1 cellular context compared by ENCODE assay signal in the genomic region with DNA sequence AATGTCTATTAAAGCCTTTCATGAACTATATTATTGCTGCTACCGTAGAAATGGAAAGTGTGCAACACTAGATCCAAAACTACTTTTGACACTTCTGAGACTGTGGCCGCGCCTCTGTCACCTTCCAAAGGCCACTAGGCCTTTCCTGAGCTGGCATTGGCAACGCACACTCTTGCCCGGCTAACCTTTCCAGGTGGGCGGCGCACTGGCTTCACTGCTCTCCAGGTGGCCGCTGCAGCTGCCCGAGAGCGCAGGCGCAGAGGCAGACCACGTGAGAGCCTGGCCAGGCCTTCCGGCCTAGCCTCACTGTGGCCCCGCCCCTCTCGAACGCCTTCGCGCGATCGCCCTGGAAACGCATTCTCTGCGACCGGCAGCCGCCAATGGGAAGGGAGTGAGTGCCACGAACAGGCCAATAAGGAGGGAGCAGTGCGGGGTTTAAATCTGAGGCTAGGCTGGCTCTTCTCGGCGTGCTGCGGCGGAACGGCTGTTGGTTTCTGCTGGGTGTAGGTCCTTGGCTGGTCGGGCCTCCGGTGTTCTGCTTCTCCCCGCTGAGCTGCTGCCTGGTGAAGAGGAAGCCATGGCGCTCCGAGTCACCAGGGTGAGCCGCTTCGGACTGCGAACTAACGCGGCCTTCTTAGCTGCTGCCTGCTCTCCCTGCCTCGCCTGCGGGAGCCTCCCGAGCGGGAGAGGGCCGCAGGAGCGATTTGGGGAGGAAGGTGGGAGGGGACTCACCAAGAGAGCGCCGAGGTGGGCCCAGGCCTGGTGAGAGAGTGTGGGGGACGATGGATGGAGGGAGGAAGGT.
A peak's percentile ranks its signal among the peaks of the same experiment; 100 is the strongest.
TF ChIP-seq lines count a peak whose summit lies in the region.

A gene (plus strand): TSS at position 465 of the 802 bp plus-strand sequence. CDS start 113 bp downstream, at position 578.

TF ChIP-seq in HepG2, 621 proteins besides CTCF, POLR2A, EP300 and RAD21 (continued from another document and continues in another):
- TF ChIP-seq ELF1 (CRISPR knock-in tag; IDR thresholded peaks at IDR 0.05) (peak; percentile 92), ZKSCAN5 (CRISPR knock-in tag; IDR thresholded peaks at IDR 0.05) (0 out of 2 replicates have a peak, but pooled peaks have one; percentile 46), SRY (CRISPR knock-in tag; IDR thresholded peaks at IDR 0.05) (no peak), SMARCC2 (IDR thresholded peaks at IDR 0.05) (no peak), ZBTB7A (CRISPR knock-in tag; IDR thresholded peaks at IDR 0.05) (no peak), ATRX (CRISPR knock-in tag; IDR thresholded peaks at IDR 0.05; ENCODE audit: borderline replicate concordance) (no peak), ZNF225 (CRISPR knock-in tag; IDR thresholded peaks at IDR 0.05) (peak; percentile 23; the same call in 1 of the 2 replicates), ZNF790 (CRISPR knock-in tag; IDR thresholded peaks at IDR 0.05; ENCODE audit: borderline replicate concordance) (no peak), ZNF564 (CRISPR knock-in tag; IDR thresholded peaks at IDR 0.05) (no peak; the same call in none of the 2 replicates), NONO (IDR thresholded peaks at IDR 0.05) (no peak), NONO (CRISPR knock-in tag; conservative IDR thresholded peaks at IDR 0.05) (peak; percentile 84), MAFK (conservative IDR thresholded peaks at IDR 0.05 in 1 of 2, IDR thresholded peaks at IDR 0.05 in 1 of 2; ENCODE audit: low read length in 2 of 2) (no peak), ZFP36L2 (CRISPR knock-in tag; IDR thresholded peaks at IDR 0.05) (no peak), SMAD1 (CRISPR knock-in tag; IDR thresholded peaks at IDR 0.05; ENCODE audit: borderline replicate concordance, low read depth) (peak; percentile 59; the same call in 1 of the 2 replicates), SIN3A (IDR thresholded peaks at IDR 0.05; ENCODE audit: borderline replicate concordance, low read depth, low read length) (peak; percentile 100), RBFOX2 (IDR thresholded peaks at IDR 0.05; ENCODE audit: low read depth, low read length) (peak; percentile 87), KMT2A (CRISPR knock-in tag; IDR thresholded peaks at IDR 0.05) (peak; percentile 76; the same call in 1 of the 2 replicates), JUNB (CRISPR knock-in tag; IDR thresholded peaks at IDR 0.05; ENCODE audit: borderline replicate concordance) (peak; percentile 75; the same call in 1 of the 2 replicates), KAT7 (CRISPR knock-in tag; IDR thresholded peaks at IDR 0.05; ENCODE audit: borderline replicate concordance) (peak; percentile 26; the same call in 1 of the 2 replicates), ZNF430 (CRISPR knock-in tag; IDR thresholded peaks at IDR 0.05) (peak; percentile 76), ZNF253 (CRISPR knock-in tag; IDR thresholded peaks at IDR 0.05; ENCODE audit: borderline replicate concordance) (no peak; the same call in 1 of the 2 replicates), KMT2B (CRISPR knock-in tag; IDR thresholded peaks at IDR 0.05) (peak; percentile 74), NR1H2 (CRISPR knock-in tag; IDR thresholded peaks at IDR 0.05; ENCODE audit: borderline replicate concordance, low read depth) (no peak), SRSF4 (IDR thresholded peaks at IDR 0.05; ENCODE audit: low read depth, low read length, poor library complexity, severe bottlenecking) (no peak), U2AF2 (IDR thresholded peaks at IDR 0.05; ENCODE audit: low read depth, low read length) (peak; percentile 75; the same call in 1 of the 2 replicates), KLF9 (CRISPR knock-in tag; IDR thresholded peaks at IDR 0.05; ENCODE audit: low read depth) (peak; percentile 65; the same call in 1 of the 2 replicates), ARNT (IDR thresholded peaks at IDR 0.05) (no peak), GPN1 (CRISPR knock-in tag; IDR thresholded peaks at IDR 0.05; ENCODE audit: borderline replicate concordance) (no peak), ZNF234 (CRISPR knock-in tag; conservative IDR thresholded peaks at IDR 0.05) (no peak), ZNF558 (CRISPR knock-in tag; IDR thresholded peaks at IDR 0.05; ENCODE audit: borderline replicate concordance) (peak; percentile 80; the same call in 1 of the 2 replicates)
- TF ChIP-seq, protein P1, sequence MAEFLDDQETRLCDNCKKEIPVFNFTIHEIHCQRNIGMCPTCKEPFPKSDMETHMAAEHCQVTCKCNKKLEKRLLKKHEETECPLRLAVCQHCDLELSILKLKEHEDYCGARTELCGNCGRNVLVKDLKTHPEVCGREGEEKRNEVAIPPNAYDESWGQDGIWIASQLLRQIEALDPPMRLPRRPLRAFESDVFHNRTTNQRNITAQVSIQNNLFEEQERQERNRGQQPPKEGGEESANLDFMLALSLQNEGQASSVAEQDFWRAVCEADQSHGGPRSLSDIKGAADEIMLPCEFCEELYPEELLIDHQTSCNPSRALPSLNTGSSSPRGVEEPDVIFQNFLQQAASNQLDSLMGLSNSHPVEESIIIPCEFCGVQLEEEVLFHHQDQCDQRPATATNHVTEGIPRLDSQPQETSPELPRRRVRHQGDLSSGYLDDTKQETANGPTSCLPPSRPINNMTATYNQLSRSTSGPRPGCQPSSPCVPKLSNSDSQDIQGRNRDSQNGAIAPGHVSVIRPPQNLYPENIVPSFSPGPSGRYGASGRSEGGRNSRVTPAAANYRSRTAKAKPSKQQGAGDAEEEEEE (CRISPR knock-in tag; IDR thresholded peaks at IDR 0.05; ENCODE audit: borderline replicate concordance): no peak
- TF ChIP-seq, protein P2, sequence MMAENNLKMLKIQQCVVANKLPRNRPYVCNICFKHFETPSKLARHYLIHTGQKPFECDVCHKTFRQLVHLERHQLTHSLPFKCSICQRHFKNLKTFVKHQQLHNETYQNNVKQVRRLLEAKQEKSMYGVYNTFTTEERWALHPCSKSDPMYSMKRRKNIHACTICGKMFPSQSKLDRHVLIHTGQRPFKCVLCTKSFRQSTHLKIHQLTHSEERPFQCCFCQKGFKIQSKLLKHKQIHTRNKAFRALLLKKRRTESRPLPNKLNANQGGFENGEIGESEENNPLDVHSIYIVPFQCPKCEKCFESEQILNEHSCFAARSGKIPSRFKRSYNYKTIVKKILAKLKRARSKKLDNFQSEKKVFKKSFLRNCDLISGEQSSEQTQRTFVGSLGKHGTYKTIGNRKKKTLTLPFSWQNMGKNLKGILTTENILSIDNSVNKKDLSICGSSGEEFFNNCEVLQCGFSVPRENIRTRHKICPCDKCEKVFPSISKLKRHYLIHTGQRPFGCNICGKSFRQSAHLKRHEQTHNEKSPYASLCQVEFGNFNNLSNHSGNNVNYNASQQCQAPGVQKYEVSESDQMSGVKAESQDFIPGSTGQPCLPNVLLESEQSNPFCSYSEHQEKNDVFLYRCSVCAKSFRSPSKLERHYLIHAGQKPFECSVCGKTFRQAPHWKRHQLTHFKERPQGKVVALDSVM (CRISPR knock-in tag; IDR thresholded peaks at IDR 0.05): peak; percentile 13; the same call in 1 of the 2 replicates
- TF ChIP-seq, protein P3, sequence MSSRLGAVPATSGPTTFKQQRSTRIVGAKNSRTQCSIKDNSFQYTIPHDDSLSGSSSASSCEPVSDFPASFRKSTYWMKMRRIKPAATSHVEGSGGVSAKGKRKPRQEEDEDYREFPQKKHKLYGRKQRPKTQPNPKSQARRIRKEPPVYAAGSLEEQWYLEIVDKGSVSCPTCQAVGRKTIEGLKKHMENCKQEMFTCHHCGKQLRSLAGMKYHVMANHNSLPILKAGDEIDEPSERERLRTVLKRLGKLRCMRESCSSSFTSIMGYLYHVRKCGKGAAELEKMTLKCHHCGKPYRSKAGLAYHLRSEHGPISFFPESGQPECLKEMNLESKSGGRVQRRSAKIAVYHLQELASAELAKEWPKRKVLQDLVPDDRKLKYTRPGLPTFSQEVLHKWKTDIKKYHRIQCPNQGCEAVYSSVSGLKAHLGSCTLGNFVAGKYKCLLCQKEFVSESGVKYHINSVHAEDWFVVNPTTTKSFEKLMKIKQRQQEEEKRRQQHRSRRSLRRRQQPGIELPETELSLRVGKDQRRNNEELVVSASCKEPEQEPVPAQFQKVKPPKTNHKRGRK (CRISPR knock-in tag; IDR thresholded peaks at IDR 0.05): no peak
- TF ChIP-seq, protein P4, sequence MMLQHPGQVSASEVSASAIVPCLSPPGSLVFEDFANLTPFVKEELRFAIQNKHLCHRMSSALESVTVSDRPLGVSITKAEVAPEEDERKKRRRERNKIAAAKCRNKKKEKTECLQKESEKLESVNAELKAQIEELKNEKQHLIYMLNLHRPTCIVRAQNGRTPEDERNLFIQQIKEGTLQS (CRISPR knock-in tag; IDR thresholded peaks at IDR 0.05): no peak; the same call in 1 of the 2 replicates
- TF ChIP-seq, protein P5, sequence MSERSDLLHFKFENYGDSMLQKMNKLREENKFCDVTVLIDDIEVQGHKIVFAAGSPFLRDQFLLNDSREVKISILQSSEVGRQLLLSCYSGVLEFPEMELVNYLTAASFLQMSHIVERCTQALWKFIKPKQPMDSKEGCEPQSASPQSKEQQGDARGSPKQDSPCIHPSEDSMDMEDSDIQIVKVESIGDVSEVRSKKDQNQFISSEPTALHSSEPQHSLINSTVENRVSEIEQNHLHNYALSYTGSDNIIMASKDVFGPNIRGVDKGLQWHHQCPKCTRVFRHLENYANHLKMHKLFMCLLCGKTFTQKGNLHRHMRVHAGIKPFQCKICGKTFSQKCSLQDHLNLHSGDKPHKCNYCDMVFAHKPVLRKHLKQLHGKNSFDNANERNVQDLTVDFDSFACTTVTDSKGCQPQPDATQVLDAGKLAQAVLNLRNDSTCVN (CRISPR knock-in tag; IDR thresholded peaks at IDR 0.05; ENCODE audit: borderline replicate concordance): no peak
- TF ChIP-seq, protein P6, sequence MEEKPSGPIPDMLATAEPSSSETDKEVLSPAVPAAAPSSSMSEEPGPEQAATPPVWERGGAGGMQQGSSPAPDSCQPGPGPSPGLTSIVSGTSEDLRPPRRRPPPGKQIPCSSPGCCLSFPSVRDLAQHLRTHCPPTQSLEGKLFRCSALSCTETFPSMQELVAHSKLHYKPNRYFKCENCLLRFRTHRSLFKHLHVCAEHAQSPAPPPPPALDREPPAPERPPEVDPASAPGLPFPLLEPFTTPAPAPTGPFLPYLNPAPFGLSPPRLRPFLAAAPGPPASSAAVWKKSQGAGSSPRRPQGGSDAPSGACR (CRISPR knock-in tag; IDR thresholded peaks at IDR 0.05): peak; percentile 47; the same call in 1 of the 2 replicates
- TF ChIP-seq, protein P7, sequence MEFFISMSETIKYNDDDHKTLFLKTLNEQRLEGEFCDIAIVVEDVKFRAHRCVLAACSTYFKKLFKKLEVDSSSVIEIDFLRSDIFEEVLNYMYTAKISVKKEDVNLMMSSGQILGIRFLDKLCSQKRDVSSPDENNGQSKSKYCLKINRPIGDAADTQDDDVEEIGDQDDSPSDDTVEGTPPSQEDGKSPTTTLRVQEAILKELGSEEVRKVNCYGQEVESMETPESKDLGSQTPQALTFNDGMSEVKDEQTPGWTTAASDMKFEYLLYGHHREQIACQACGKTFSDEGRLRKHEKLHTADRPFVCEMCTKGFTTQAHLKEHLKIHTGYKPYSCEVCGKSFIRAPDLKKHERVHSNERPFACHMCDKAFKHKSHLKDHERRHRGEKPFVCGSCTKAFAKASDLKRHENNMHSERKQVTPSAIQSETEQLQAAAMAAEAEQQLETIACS (CRISPR knock-in tag; IDR thresholded peaks at IDR 0.05): no peak
- TF ChIP-seq, protein P8, sequence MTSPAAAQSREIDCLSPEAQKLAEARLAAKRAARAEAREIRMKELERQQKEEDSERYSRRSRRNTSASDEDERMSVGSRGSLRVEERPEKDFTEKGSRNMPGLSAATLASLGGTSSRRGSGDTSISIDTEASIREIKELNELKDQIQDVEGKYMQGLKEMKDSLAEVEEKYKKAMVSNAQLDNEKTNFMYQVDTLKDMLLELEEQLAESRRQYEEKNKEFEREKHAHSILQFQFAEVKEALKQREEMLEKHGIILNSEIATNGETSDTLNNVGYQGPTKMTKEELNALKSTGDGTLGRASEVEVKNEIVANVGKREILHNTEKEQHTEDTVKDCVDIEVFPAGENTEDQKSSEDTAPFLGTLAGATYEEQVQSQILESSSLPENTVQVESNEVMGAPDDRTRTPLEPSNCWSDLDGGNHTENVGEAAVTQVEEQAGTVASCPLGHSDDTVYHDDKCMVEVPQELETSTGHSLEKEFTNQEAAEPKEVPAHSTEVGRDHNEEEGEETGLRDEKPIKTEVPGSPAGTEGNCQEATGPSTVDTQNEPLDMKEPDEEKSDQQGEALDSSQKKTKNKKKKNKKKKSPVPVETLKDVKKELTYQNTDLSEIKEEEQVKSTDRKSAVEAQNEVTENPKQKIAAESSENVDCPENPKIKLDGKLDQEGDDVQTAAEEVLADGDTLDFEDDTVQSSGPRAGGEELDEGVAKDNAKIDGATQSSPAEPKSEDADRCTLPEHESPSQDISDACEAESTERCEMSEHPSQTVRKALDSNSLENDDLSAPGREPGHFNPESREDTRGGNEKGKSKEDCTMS (CRISPR knock-in tag; conservative IDR thresholded peaks at IDR 0.05): no peak
- TF ChIP-seq, protein P9, sequence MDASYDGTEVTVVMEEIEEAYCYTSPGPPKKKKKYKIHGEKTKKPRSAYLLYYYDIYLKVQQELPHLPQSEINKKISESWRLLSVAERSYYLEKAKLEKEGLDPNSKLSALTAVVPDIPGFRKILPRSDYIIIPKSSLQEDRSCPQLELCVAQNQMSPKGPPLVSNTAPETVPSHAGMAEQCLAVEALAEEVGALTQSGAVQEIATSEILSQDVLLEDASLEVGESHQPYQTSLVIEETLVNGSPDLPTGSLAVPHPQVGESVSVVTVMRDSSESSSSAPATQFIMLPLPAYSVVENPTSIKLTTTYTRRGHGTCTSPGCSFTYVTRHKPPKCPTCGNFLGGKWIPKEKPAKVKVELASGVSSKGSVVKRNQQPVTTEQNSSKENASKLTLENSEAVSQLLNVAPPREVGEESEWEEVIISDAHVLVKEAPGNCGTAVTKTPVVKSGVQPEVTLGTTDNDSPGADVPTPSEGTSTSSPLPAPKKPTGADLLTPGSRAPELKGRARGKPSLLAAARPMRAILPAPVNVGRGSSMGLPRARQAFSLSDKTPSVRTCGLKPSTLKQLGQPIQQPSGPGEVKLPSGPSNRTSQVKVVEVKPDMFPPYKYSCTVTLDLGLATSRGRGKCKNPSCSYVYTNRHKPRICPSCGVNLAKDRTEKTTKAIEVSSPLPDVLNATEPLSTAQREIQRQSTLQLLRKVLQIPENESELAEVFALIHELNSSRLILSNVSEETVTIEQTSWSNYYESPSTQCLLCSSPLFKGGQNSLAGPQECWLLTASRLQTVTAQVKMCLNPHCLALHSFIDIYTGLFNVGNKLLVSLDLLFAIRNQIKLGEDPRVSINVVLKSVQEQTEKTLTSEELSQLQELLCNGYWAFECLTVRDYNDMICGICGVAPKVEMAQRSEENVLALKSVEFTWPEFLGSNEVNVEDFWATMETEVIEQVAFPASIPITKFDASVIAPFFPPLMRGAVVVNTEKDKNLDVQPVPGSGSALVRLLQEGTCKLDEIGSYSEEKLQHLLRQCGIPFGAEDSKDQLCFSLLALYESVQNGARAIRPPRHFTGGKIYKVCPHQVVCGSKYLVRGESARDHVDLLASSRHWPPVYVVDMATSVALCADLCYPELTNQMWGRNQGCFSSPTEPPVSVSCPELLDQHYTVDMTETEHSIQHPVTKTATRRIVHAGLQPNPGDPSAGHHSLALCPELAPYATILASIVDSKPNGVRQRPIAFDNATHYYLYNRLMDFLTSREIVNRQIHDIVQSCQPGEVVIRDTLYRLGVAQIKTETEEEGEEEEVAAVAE (CRISPR knock-in tag; IDR thresholded peaks at IDR 0.05; ENCODE audit: borderline replicate concordance): no peak
- TF ChIP-seq, protein P10, sequence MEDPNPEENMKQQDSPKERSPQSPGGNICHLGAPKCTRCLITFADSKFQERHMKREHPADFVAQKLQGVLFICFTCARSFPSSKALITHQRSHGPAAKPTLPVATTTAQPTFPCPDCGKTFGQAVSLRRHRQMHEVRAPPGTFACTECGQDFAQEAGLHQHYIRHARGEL (CRISPR knock-in tag; IDR thresholded peaks at IDR 0.05): no peak
